ENCODE assay signal across 16 cellular contexts in the genomic region with DNA sequence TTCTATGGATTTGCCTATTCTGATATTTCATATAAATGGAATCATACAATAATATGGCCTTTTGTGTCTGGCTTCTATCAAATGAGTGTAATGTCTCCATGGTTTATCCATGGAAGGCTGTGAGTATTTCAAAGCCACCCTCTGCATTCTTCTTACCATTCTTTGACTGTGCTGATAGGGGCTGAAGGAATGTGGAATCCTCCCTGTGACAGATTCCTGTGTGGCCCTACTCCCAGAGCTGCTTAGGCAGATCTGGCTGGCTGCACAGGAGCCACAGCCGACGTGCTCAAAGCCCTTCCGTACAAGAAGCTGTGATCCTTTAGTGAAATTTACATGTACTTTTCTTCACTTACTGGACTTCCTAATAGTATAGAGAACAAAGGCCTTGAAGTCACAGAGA.
DNase-seq lines count a peak whose midpoint lies in the region; ATAC-seq and TF ChIP-seq lines count a peak whose summit lies in the region.
"Had no signal": no experiment of that assay in that cellular context is flagged by ENCODE, and none has a peak within 500 bp of the region (broad histone marks: within the 10 kb centered on the region; RNA-seq: fewer than 3 reads in every experiment).

No MANE protein-coding gene starts in this region.

- H3K27me3 ChIP-seq in GM23338 (ENCODE audit: insufficient read depth) (no peaks in the 10 kb centered on the region), mammary epithelial cell (ENCODE audit: insufficient read depth, low read length) (peaks cover 3% of the 10 kb centered on the region)

- CTCF ChIA-PET in mammary epithelial cell (lab: Charles Lee; ENCODE audit: low non-redundant PET), result no interaction called here

- no TSS peak for BruUV-seq in mammary epithelial cell (replicated peaks; lab: Mats Ljungman, UMichigan)

- intact Hi-C loops in mammary epithelial cell (cut with micrococcal nuclease), result no loop called here

- DNase-seq in GM23338 (ENCODE audit: low spot score) (no peak), kidney tubule cell (ENCODE audit: low spot score) (peak; percentile 11), nephron progenitor cell (peak; percentile 12), type B pancreatic cell (ENCODE audit: extremely low spot score, unreplicated experiment) (no peak), OCI-M2 (lab: John Stamatoyannopoulos, UW; ENCODE audit: unreplicated experiment) (no peak), SIG-M5 treated with dmso at 0.1 percent for 504 hours (lab: John Stamatoyannopoulos, UW; ENCODE audit: unreplicated experiment) (no peak), mammary epithelial cell (no peak)
- DNase-seq: 8988T; AML-193; CD8-positive, alpha-beta memory T cell; DND-41; GF-D8 had no signal

- in situ Hi-C loops in mammary epithelial cell (cut with MboI; ENCODE audit: low sequenced_read_pairs in 2 of 2), result no loop called here

- no peak overlapping the region for H3K9ac ChIP-seq in mammary epithelial cell (ENCODE audit: insufficient read depth, low read length)
- H3K9ac ChIP-seq: BLaER1 had no signal

- H3K4me2 ChIP-seq in GM23338 (no peak overlapping the region), mammary epithelial cell (ENCODE audit: insufficient read depth, low read depth, low read length) (no peak overlapping the region)
- H3K4me2 ChIP-seq: BLaER1 had no signal

- no peak overlapping the region for H3K27ac ChIP-seq in GM23338 (ENCODE audit: low read depth)
- no peak overlapping the region for H3K27ac ChIP-seq in mammary epithelial cell (ENCODE audit: insufficient read depth, low read depth, low read length)
- H3K27ac ChIP-seq: BLaER1 had no signal

- H3K4me3 ChIP-seq in GM23338 (no peak overlapping the region), mammary epithelial cell (replicated peaks in 1 of 3; ENCODE audit: insufficient read depth in 1 of 3, low read depth in 2 of 3, low read length in 3 of 3) (no peak overlapping the region)
- H3K4me3 ChIP-seq: BLaER1, HAP-1 had no signal

- H3K36me3 ChIP-seq in GM23338 (ENCODE audit: insufficient read depth) (no peaks in the 10 kb centered on the region), mammary epithelial cell (ENCODE audit: insufficient read depth, low read length) (no peaks in the 10 kb centered on the region)
- H3K36me3 ChIP-seq: BLaER1, HAP-1 had no signal

- no peak overlapping the region for H2AFZ ChIP-seq in GM23338
- no peak overlapping the region for H2AFZ ChIP-seq in mammary epithelial cell (ENCODE audit: low read depth, low read length)

- H3K9me2 ChIP-seq in GM23338 (ENCODE audit: insufficient read depth), result no peaks in the 10 kb centered on the region

- no peaks in the 10 kb centered on the region for H3K27me3 Mint-ChIP-seq in GM23338 (ENCODE audit: insufficient read depth, low read depth, poor library complexity)
- H3K27me3 Mint-ChIP-seq in nephron progenitor cell (ENCODE audit: low read depth, poor library complexity), result no peaks in the 10 kb centered on the region
- H3K27me3 Mint-ChIP-seq in type B pancreatic cell, result no peaks in the 10 kb centered on the region
- H3K27me3 Mint-ChIP-seq: CD8-positive, alpha-beta memory T cell had no signal

- dilution Hi-C loops in mammary epithelial cell (cut with HindIII; ENCODE audit: low sequenced_read_pairs), result no loop called here

- no peak overlapping the region for H3K4me3 Mint-ChIP-seq in GM23338
- H3K4me3 Mint-ChIP-seq in nephron progenitor cell, result no peak overlapping the region
- H3K4me3 Mint-ChIP-seq in type B pancreatic cell, result no peak overlapping the region
- H3K4me3 Mint-ChIP-seq: CD8-positive, alpha-beta memory T cell; IgD-negative memory B cell had no signal

- no peaks in the 10 kb centered on the region for H3K79me2 ChIP-seq in GM23338 (replicated peaks; ENCODE audit: insufficient read depth)
- H3K79me2 ChIP-seq in mammary epithelial cell (ENCODE audit: insufficient read depth, low read length), result no peaks in the 10 kb centered on the region

- WGBS in mammary epithelial cell (ENCODE audit: low coverage, missing lambda C conversion rate), result 96% methylated on average over 3 of the region's 3 CpGs

- no peak overlapping the region for H3K27ac Mint-ChIP-seq in GM23338
- H3K27ac Mint-ChIP-seq in nephron progenitor cell, result no peak overlapping the region
- H3K27ac Mint-ChIP-seq in type B pancreatic cell, result peak overlapping the region; percentile 54
- H3K27ac Mint-ChIP-seq: CD8-positive, alpha-beta memory T cell; IgD-negative memory B cell had no signal

- no peaks in the 10 kb centered on the region for H3K4me1 ChIP-seq in GM23338 (ENCODE audit: insufficient read depth)
- no peaks in the 10 kb centered on the region for H3K4me1 ChIP-seq in mammary epithelial cell (ENCODE audit: insufficient read depth, low read length)
- H3K4me1 ChIP-seq: BLaER1, Caco-2, HAP-1 had no signal

- peaks cover 4% of the 10 kb centered on the region; the same call in 2 of the 3 replicates for H3K9me3 Mint-ChIP-seq in GM23338
- peaks cover 4% of the 10 kb centered on the region for H3K9me3 Mint-ChIP-seq in nephron progenitor cell
- H3K9me3 Mint-ChIP-seq in type B pancreatic cell, result no peaks in the 10 kb centered on the region
- H3K9me3 Mint-ChIP-seq: CD8-positive, alpha-beta memory T cell had no signal

- H3F3A ChIP-seq in GM23338 (replicated peaks; ENCODE audit: low read depth), result no peaks in the 10 kb centered on the region

- no peaks in the 10 kb centered on the region for H3K4me1 Mint-ChIP-seq in GM23338
- peaks cover 25% of the 10 kb centered on the region for H3K4me1 Mint-ChIP-seq in nephron progenitor cell
- no peaks in the 10 kb centered on the region for H3K4me1 Mint-ChIP-seq in type B pancreatic cell (ENCODE audit: unreplicated experiment)
- H3K4me1 Mint-ChIP-seq: CD8-positive, alpha-beta memory T cell had no signal

- peak; percentile 36; the same call in 2 of the 3 replicates for ATAC-seq in GM23338

- H4K20me1 ChIP-seq in GM23338 (replicated peaks; ENCODE audit: insufficient read depth) (no peaks in the 10 kb centered on the region), mammary epithelial cell (ENCODE audit: insufficient read depth, low read length) (no peaks in the 10 kb centered on the region)

- H3K9me3 ChIP-seq in mammary epithelial cell (replicated peaks; ENCODE audit: insufficient read depth, low read length), result no peaks in the 10 kb centered on the region
- H3K9me3 ChIP-seq: Caco-2, HAP-1 had no signal

- no peak for TF ChIP-seq CTCF in GM23338 (conservative IDR thresholded peaks at IDR 0.05; ENCODE audit: low read depth in 2 of 2)
- TF ChIP-seq CTCF in nephron progenitor cell (IDR thresholded peaks at IDR 0.05), result no peak
- TF ChIP-seq CTCF in type B pancreatic cell (conservative IDR thresholded peaks at IDR 0.05), result no peak
- TF ChIP-seq CTCF in mammary epithelial cell (conservative IDR thresholded peaks at IDR 0.05 in 1 of 2, IDR thresholded peaks at IDR 0.05 in 1 of 2; ENCODE audit: extremely low read depth in 1 of 2, insufficient read depth in 1 of 2, low read depth in 1 of 2, low read length in 2 of 2), result no peak

- H3K36me3 Mint-ChIP-seq in GM23338 (ENCODE audit: low read depth), result peaks cover 3% of the 10 kb centered on the region; the same call in 1 of the 3 replicates
- peaks cover 3% of the 10 kb centered on the region for H3K36me3 Mint-ChIP-seq in nephron progenitor cell (ENCODE audit: low read depth)
- H3K36me3 Mint-ChIP-seq in type B pancreatic cell, result peaks cover 4% of the 10 kb centered on the region
- H3K36me3 Mint-ChIP-seq: CD8-positive, alpha-beta memory T cell; IgD-negative memory B cell had no signal

TF ChIP-seq in GM23338, 12 proteins besides CTCF, POLR2A, EP300 and RAD21 (continues in another document):
- TF ChIP-seq EZH2phosphoT487 (IDR thresholded peaks at IDR 0.05; ENCODE audit: unreplicated experiment) (no peak), JUNB (IDR thresholded peaks at IDR 0.05; ENCODE audit: unreplicated experiment) (no peak), EZH2 (IDR thresholded peaks at IDR 0.05; ENCODE audit: low read depth, unreplicated experiment) (no peak), POLR2AphosphoS5 (IDR thresholded peaks at IDR 0.05; ENCODE audit: low read depth) (no peak), CREB1 (CRISPR knock-in tag; IDR thresholded peaks at IDR 0.05; ENCODE audit: low read depth) (no peak), ZNF331 (CRISPR knock-in tag; IDR thresholded peaks at IDR 0.05; ENCODE audit: low read depth) (no peak), STAT1 (IDR thresholded peaks at IDR 0.05; ENCODE audit: unreplicated experiment) (no peak)
- TF ChIP-seq, protein P1, sequence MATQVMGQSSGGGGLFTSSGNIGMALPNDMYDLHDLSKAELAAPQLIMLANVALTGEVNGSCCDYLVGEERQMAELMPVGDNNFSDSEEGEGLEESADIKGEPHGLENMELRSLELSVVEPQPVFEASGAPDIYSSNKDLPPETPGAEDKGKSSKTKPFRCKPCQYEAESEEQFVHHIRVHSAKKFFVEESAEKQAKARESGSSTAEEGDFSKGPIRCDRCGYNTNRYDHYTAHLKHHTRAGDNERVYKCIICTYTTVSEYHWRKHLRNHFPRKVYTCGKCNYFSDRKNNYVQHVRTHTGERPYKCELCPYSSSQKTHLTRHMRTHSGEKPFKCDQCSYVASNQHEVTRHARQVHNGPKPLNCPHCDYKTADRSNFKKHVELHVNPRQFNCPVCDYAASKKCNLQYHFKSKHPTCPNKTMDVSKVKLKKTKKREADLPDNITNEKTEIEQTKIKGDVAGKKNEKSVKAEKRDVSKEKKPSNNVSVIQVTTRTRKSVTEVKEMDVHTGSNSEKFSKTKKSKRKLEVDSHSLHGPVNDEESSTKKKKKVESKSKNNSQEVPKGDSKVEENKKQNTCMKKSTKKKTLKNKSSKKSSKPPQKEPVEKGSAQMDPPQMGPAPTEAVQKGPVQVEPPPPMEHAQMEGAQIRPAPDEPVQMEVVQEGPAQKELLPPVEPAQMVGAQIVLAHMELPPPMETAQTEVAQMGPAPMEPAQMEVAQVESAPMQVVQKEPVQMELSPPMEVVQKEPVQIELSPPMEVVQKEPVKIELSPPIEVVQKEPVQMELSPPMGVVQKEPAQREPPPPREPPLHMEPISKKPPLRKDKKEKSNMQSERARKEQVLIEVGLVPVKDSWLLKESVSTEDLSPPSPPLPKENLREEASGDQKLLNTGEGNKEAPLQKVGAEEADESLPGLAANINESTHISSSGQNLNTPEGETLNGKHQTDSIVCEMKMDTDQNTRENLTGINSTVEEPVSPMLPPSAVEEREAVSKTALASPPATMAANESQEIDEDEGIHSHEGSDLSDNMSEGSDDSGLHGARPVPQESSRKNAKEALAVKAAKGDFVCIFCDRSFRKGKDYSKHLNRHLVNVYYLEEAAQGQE (IDR thresholded peaks at IDR 0.05; ENCODE audit: unreplicated experiment), result no peak

Comparison
In these comparisons a context has a peak if more than half of its experiments do, and no peak if none do; other contexts are left out.
1. DNase-seq: peak in kidney tubule cell (single experiment) and nephron progenitor cell (single experiment); none in GM23338 (single experiment), type B pancreatic cell (single experiment), OCI-M2 (single experiment), SIG-M5 treated with dmso at 0.1 percent for 504 hours (single experiment) and mammary epithelial cell (single experiment).